1 cellular context compared by ENCODE assay signal in the genomic region with DNA sequence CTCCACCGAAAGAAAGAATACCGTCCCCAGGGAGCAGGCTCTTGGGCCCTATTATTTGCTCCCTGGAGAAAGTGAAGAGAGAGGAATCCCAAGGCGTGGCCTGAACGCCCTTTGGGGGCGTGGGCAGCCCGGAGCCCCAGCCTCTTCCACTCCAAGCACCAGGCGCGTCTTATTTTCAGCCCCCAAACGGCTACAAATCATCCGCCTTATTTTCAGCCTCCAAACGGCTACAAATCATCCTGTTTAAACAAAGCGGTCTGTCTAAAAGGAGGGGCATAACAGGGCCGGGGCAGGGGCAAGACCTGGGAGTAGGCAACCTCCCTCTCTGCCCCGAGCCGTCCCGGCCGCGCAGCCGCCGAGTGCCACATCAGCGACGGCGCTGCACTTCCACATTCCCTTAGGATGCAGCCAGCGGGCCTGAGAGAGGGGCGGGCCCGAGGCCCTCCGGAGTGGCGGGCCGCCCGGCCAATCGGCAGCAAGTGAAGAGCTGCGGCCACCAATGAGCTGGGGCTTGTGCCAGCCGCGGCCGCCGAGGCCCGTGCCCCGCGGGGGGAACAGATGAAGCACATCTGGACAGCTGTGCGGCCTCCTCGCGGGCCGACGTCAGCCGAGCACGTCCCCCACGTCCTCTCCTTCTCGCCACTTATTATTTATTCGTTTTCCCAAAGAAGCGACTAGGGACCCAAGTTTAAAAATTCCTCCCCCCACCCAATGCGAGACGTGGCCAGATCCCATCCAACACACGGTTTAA.
A peak's percentile ranks its signal among the peaks of the same experiment; 100 is the strongest.
TF ChIP-seq lines count a peak whose summit lies in the region.

A gene with protein sequence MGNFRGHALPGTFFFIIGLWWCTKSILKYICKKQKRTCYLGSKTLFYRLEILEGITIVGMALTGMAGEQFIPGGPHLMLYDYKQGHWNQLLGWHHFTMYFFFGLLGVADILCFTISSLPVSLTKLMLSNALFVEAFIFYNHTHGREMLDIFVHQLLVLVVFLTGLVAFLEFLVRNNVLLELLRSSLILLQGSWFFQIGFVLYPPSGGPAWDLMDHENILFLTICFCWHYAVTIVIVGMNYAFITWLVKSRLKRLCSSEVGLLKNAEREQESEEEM (plus strand): TSS at position 561 of the 751 bp plus-strand sequence. CDS start 62,593 bp downstream, outside the sequence.

TF ChIP-seq in HepG2, 621 proteins besides CTCF, POLR2A, EP300 and RAD21 (continued from another document and continues in another):
- TF ChIP-seq, protein P1, sequence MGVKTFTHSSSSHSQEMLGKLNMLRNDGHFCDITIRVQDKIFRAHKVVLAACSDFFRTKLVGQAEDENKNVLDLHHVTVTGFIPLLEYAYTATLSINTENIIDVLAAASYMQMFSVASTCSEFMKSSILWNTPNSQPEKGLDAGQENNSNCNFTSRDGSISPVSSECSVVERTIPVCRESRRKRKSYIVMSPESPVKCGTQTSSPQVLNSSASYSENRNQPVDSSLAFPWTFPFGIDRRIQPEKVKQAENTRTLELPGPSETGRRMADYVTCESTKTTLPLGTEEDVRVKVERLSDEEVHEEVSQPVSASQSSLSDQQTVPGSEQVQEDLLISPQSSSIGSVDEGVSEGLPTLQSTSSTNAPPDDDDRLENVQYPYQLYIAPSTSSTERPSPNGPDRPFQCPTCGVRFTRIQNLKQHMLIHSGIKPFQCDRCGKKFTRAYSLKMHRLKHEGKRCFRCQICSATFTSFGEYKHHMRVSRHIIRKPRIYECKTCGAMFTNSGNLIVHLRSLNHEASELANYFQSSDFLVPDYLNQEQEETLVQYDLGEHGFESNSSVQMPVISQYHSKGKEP (CRISPR knock-in tag; IDR thresholded peaks at IDR 0.05), result peak; percentile 34; the same call in 1 of the 2 replicates
- TF ChIP-seq ZNF232 (CRISPR knock-in tag; IDR thresholded peaks at IDR 0.05; ENCODE audit: borderline replicate concordance) (peak; percentile 68; the same call in 1 of the 2 replicates), CEBPZ (IDR thresholded peaks at IDR 0.05; ENCODE audit: low read length) (no peak), ZMYM3 (CRISPR knock-in tag; IDR thresholded peaks at IDR 0.05) (no peak; the same call in 1 of the 2 replicates), TRIM24 (CRISPR knock-in tag; IDR thresholded peaks at IDR 0.05) (no peak), E2F5 (CRISPR knock-in tag; conservative IDR thresholded peaks at IDR 0.05) (no peak), ZNF441 (CRISPR knock-in tag; IDR thresholded peaks at IDR 0.05; ENCODE audit: borderline replicate concordance) (no peak; the same call in 1 of the 2 replicates), SATB2 (CRISPR knock-in tag; IDR thresholded peaks at IDR 0.05) (peak; percentile 85; the same call in 1 of the 2 replicates), SRSF1 (optimal IDR thresholded peaks at IDR 0.05; ENCODE audit: low read depth, low read length) (peak; percentile 77), IRF9 (CRISPR knock-in tag; IDR thresholded peaks at IDR 0.05; ENCODE audit: borderline replicate concordance) (peak; percentile 71; the same call in 1 of the 2 replicates), THYN1 (CRISPR knock-in tag; IDR thresholded peaks at IDR 0.05; ENCODE audit: borderline replicate concordance, low read depth) (no peak), SP1 (IDR thresholded peaks at IDR 0.05) (no peak), SP1 (CRISPR knock-in tag; IDR thresholded peaks at IDR 0.05) (peak; percentile 60; the same call in 1 of the 2 replicates), TBX3 (IDR thresholded peaks at IDR 0.05; ENCODE audit: borderline replicate concordance) (no peak), HNRNPK (IDR thresholded peaks at IDR 0.05; ENCODE audit: low read depth, low read length, poor library complexity, severe bottlenecking) (peak; percentile 87), ZNF451 (CRISPR knock-in tag; IDR thresholded peaks at IDR 0.05) (no peak), ATF7 (IDR thresholded peaks at IDR 0.05) (no peak), ATF7 (CRISPR knock-in tag; IDR thresholded peaks at IDR 0.05) (no peak), ZBTB7B (CRISPR knock-in tag; IDR thresholded peaks at IDR 0.05) (peak; percentile 75; the same call in 1 of the 2 replicates), ZFP90 (CRISPR knock-in tag; IDR thresholded peaks at IDR 0.05; ENCODE audit: borderline replicate concordance) (0 out of 2 replicates have a peak, but pooled peaks have one; percentile 48), ZNF333 (CRISPR knock-in tag; IDR thresholded peaks at IDR 0.05; ENCODE audit: borderline replicate concordance) (peak; percentile 74; the same call in 1 of the 2 replicates), ZNF746 (CRISPR knock-in tag; IDR thresholded peaks at IDR 0.05) (peak; percentile 66; the same call in 1 of the 2 replicates), EZH2 (conservative IDR thresholded peaks at IDR 0.05; ENCODE audit: low read depth, low read length) (no peak), PHF20 (CRISPR knock-in tag; IDR thresholded peaks at IDR 0.05) (peak; percentile 52; the same call in 1 of the 2 replicates), FOSL1 (CRISPR knock-in tag; IDR thresholded peaks at IDR 0.05; ENCODE audit: borderline replicate concordance) (no peak), ZBTB42 (CRISPR knock-in tag; IDR thresholded peaks at IDR 0.05) (peak; percentile 100), HHEX (CRISPR knock-in tag; IDR thresholded peaks at IDR 0.05) (no peak), KDM2A (CRISPR knock-in tag; IDR thresholded peaks at IDR 0.05; ENCODE audit: borderline replicate concordance, low read depth) (peak; percentile 86)
- TF ChIP-seq, protein P2, sequence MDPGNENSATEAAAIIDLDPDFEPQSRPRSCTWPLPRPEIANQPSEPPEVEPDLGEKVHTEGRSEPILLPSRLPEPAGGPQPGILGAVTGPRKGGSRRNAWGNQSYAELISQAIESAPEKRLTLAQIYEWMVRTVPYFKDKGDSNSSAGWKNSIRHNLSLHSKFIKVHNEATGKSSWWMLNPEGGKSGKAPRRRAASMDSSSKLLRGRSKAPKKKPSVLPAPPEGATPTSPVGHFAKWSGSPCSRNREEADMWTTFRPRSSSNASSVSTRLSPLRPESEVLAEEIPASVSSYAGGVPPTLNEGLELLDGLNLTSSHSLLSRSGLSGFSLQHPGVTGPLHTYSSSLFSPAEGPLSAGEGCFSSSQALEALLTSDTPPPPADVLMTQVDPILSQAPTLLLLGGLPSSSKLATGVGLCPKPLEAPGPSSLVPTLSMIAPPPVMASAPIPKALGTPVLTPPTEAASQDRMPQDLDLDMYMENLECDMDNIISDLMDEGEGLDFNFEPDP (CRISPR knock-in tag; conservative IDR thresholded peaks at IDR 0.05), result no peak
- TF ChIP-seq, protein P3, sequence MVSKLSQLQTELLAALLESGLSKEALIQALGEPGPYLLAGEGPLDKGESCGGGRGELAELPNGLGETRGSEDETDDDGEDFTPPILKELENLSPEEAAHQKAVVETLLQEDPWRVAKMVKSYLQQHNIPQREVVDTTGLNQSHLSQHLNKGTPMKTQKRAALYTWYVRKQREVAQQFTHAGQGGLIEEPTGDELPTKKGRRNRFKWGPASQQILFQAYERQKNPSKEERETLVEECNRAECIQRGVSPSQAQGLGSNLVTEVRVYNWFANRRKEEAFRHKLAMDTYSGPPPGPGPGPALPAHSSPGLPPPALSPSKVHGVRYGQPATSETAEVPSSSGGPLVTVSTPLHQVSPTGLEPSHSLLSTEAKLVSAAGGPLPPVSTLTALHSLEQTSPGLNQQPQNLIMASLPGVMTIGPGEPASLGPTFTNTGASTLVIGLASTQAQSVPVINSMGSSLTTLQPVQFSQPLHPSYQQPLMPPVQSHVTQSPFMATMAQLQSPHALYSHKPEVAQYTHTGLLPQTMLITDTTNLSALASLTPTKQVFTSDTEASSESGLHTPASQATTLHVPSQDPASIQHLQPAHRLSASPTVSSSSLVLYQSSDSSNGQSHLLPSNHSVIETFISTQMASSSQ (IDR thresholded peaks at IDR 0.05; ENCODE audit: low read depth), result no peak
- TF ChIP-seq, protein P3 (CRISPR knock-in tag; IDR thresholded peaks at IDR 0.05; ENCODE audit: borderline replicate concordance), result no peak; the same call in 1 of the 2 replicates
- TF ChIP-seq, protein P4, sequence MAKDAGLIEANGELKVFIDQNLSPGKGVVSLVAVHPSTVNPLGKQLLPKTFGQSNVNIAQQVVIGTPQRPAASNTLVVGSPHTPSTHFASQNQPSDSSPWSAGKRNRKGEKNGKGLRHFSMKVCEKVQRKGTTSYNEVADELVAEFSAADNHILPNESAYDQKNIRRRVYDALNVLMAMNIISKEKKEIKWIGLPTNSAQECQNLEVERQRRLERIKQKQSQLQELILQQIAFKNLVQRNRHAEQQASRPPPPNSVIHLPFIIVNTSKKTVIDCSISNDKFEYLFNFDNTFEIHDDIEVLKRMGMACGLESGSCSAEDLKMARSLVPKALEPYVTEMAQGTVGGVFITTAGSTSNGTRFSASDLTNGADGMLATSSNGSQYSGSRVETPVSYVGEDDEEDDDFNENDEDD (CRISPR knock-in tag; IDR thresholded peaks at IDR 0.05; ENCODE audit: borderline replicate concordance), result peak; percentile 76; the same call in 1 of the 2 replicates
- TF ChIP-seq, protein P5, sequence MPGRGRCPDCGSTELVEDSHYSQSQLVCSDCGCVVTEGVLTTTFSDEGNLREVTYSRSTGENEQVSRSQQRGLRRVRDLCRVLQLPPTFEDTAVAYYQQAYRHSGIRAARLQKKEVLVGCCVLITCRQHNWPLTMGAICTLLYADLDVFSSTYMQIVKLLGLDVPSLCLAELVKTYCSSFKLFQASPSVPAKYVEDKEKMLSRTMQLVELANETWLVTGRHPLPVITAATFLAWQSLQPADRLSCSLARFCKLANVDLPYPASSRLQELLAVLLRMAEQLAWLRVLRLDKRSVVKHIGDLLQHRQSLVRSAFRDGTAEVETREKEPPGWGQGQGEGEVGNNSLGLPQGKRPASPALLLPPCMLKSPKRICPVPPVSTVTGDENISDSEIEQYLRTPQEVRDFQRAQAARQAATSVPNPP (CRISPR knock-in tag; IDR thresholded peaks at IDR 0.05), result 0 out of 2 replicates have a peak, but pooled peaks have one; percentile 71
- TF ChIP-seq, protein P6, sequence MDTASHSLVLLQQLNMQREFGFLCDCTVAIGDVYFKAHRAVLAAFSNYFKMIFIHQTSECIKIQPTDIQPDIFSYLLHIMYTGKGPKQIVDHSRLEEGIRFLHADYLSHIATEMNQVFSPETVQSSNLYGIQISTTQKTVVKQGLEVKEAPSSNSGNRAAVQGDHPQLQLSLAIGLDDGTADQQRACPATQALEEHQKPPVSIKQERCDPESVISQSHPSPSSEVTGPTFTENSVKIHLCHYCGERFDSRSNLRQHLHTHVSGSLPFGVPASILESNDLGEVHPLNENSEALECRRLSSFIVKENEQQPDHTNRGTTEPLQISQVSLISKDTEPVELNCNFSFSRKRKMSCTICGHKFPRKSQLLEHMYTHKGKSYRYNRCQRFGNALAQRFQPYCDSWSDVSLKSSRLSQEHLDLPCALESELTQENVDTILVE (CRISPR knock-in tag; IDR thresholded peaks at IDR 0.05), result no peak
